In genomic region chr16:1912215-1912543, GRCh38 we compare ENCODE assay signal across 11 cellular contexts. TPM values are rescaled to one million over a fixed set of nuclear protein-coding genes. Genes with fewer than 3 reads are reported as not detected.
"Had no signal": no experiment of that assay in that cellular context is flagged by ENCODE, and none has a peak within 500 bp of the region (broad histone marks: within the 10 kb centered on the region; RNA-seq: fewer than 3 reads in every experiment).

No MANE protein-coding gene starts in this region.

- ATAC-seq: HCT116, HepG2 had no signal

- H3K9ac ChIP-seq: GM23248 had no signal

- H3K36me3 ChIP-seq: HAP-1 had no signal

- H3K4me1 ChIP-seq: HAP-1 had no signal

- H3K36me3 Mint-ChIP-seq: IgD-negative memory B cell had no signal

- H3K9me3 Mint-ChIP-seq: HFFc6, IgD-negative memory B cell had no signal

- H3K27ac Mint-ChIP-seq: HFFc6, IgD-negative memory B cell had no signal

- H3K4me3 ChIP-seq: GM23248, HAP-1 had no signal

- H2AFZ ChIP-seq: GM23248 had no signal

- H3K9me3 ChIP-seq: HAP-1 had no signal

- H3K4me3 Mint-ChIP-seq: HFFc6, IgD-negative memory B cell had no signal

- H3K27ac ChIP-seq: GM23248, HL-60 had no signal

- DNase-seq: GM23248, GOT3, HFFc6 had no signal

- H3K4me1 Mint-ChIP-seq: IgD-negative memory B cell had no signal

RNA-seq across cellular contexts. Expression of gene HS3ST6, which starts 6.0 kb away (rescaled TPM):
- total RNA-seq: GM23248, H4, H7, HepG2, HFFc6, HT1080 had no signal

RNA-seq across cellular contexts. Expression of gene MEIOB, which starts 40.2 kb away (rescaled TPM):
- total RNA-seq: GM23248, HepG2, HFFc6, HT1080 had no signal

RNA-seq across cellular contexts. Expression of gene RPL3L, which starts 42.3 kb away (rescaled TPM):
- total RNA-seq: GM23248, H4, H7, HepG2, HFFc6, HT1080 had no signal
